11 cellular contexts compared by ENCODE assay signal in genomic region chr5:158289967-158290366, GRCh38.
"Had no signal": no experiment of that assay in that cellular context is flagged by ENCODE, and none has a peak within 500 bp of the region (broad histone marks: within the 10 kb centered on the region; RNA-seq: fewer than 3 reads in every experiment).

No MANE protein-coding gene starts in this region.

- H3K4me3 ChIP-seq: GM23248, GM23338, HAP-1 had no signal

- ATAC-seq: GM23338, HCT116 had no signal

- H3K27ac ChIP-seq: GM23248 had no signal

- DNase-seq: GM23248, GOT3, H7, H9, HCEC 1CT, HFFc6 had no signal

- H3K9me3 ChIP-seq: HAP-1 had no signal

- H3K36me3 ChIP-seq: HAP-1 had no signal

- FAIRE-seq: H1, H54 had no signal

- H3K4me1 ChIP-seq: HAP-1 had no signal
